ENCODE assay signal across 22 cellular contexts in genomic region chr6:45388328-45388727, GRCh38. TPM values are rescaled to one million over a fixed set of nuclear protein-coding genes. Genes with fewer than 3 reads are reported as not detected.
DNase-seq lines count a peak whose midpoint lies in the region; ATAC-seq and TF ChIP-seq lines count a peak whose summit lies in the region.
"Had no signal": no experiment of that assay in that cellular context is flagged by ENCODE, and none has a peak within 500 bp of the region (broad histone marks: within the 10 kb centered on the region; RNA-seq: fewer than 3 reads in every experiment).

No MANE protein-coding gene starts in this region.

- H3K27ac ChIP-seq in upper lobe of right lung: no peak overlapping the region
- H3K27ac ChIP-seq: ascending aorta, esophagus squamous epithelium, stomach had no signal

- intact Hi-C loops in upper lobe of right lung (cut with DNase I): no loop called here

- no peak overlapping the region for H3K4me3 ChIP-seq in adipocyte (ENCODE audit: low read length)
- H3K4me3 ChIP-seq in fibroblast of the aortic adventitia (ENCODE audit: low read depth, low read length): no peak overlapping the region
- H3K4me3 ChIP-seq in upper lobe of right lung: no peak overlapping the region
- H3K4me3 ChIP-seq: ascending aorta, esophagus squamous epithelium, lung, stomach had no signal

- H3K9ac ChIP-seq in adipocyte (ENCODE audit: low read length): no peak overlapping the region

- ATAC-seq in upper lobe of right lung: peak; percentile 62
- ATAC-seq in HG03025 (IDR thresholded peaks at IDR 0.05; ENCODE audit: low FRiP score, unreplicated experiment): no peak
- ATAC-seq in GM21528 (IDR thresholded peaks at IDR 0.05; ENCODE audit: low FRiP score, unreplicated experiment): no peak
- ATAC-seq: effector memory CD8-positive, alpha-beta T cell had no signal

- DNase-seq in HCEC 1CT: peak; percentile 75
- peak; percentile 68 for DNase-seq in adipocyte (ENCODE audit: low read depth)
- DNase-seq in fibroblast of the aortic adventitia (ENCODE audit: low read depth): peak; percentile 58
- DNase-seq in upper lobe of right lung: no peak
- DNase-seq in NCI-H524 (lab: John Stamatoyannopoulos, UW): no peak
- DNase-seq: activated CD4-positive, CD25-positive, alpha-beta regulatory T cell treated with anti-CD3 and anti-CD28 coated beads, Interleukin-2, amount 50 U/mL, for 72 hours; activated naive CD4-positive, alpha-beta T cell treated with anti-CD3 and anti-CD28 coated beads, Interleukin-2, amount 10 ng/mL, durations not matched to agents 7 days and 5 days; activated T-cell treated with anti-CD3 and anti-CD28 coated beads, Interleukin-2, amount 50 U/mL, for 48 hours; COR-L47; effector memory CD8-positive, alpha-beta T cell; esophagus squamous epithelium; GOT3; hypothalamus; NCI-H2029; NCI-H446 treated with DMSO at 0.1 percent for 48 hours; RPMI8226; stimulated activated CD4-positive, alpha-beta T cell treated with anti-CD3 and anti-CD28 coated beads, Interleukin-4, amount 100 ng/mL, for 4 hours; stomach had no signal

- H3K36me3 ChIP-seq in adipocyte (ENCODE audit: control insufficient read depth, insufficient read depth, low read length, severe bottlenecking): no peaks in the 10 kb centered on the region
- no peaks in the 10 kb centered on the region for H3K36me3 ChIP-seq in upper lobe of right lung
- H3K36me3 ChIP-seq: ascending aorta, esophagus squamous epithelium, stomach had no signal

- H3K9me3 ChIP-seq in adipocyte (ENCODE audit: control insufficient read depth, low read length): no peaks in the 10 kb centered on the region
- no peaks in the 10 kb centered on the region for H3K9me3 ChIP-seq in upper lobe of right lung
- H3K9me3 ChIP-seq: ascending aorta, esophagus squamous epithelium, stomach had no signal

- TF ChIP-seq CTCF in fibroblast of the aortic adventitia (IDR thresholded peaks at IDR 0.05; ENCODE audit: insufficient read depth, low read length) (no peak), upper lobe of right lung (IDR thresholded peaks at IDR 0.05) (no peak)

- H3K4me1 ChIP-seq in adipocyte (ENCODE audit: control insufficient read depth, insufficient read depth, low read length) (peaks cover 22% of the 10 kb centered on the region), upper lobe of right lung (no peaks in the 10 kb centered on the region)
- H3K4me1 ChIP-seq: ascending aorta, stomach had no signal

- H3K27me3 ChIP-seq in adipocyte (replicated peaks; ENCODE audit: control insufficient read depth, insufficient read depth, low read length): no peaks in the 10 kb centered on the region
- H3K27me3 ChIP-seq in upper lobe of right lung: no peaks in the 10 kb centered on the region
- H3K27me3 ChIP-seq: ascending aorta, stomach had no signal

RNA-seq across cellular contexts. Expression of gene SUPT3H, which starts 10.6 kb away (rescaled TPM):
- total RNA-seq in fibroblast of the aortic adventitia (ENCODE audit: low replicate concordance) (10.6 and 13.4 TPM in 2 replicates), upper lobe of right lung (4.9 TPM)
- total RNA-seq: ascending aorta had no signal

Comparison
In these comparisons a context has a peak if more than half of its experiments do, and no peak if none do; other contexts are left out.
1. DNase-seq: peak in HCEC 1CT (single experiment), adipocyte (single experiment) and fibroblast of the aortic adventitia (single experiment); none in upper lobe of right lung (single experiment) and NCI-H524 (0 of 2).